ENCODE assay signal across 29 cellular contexts in the genomic region with DNA sequence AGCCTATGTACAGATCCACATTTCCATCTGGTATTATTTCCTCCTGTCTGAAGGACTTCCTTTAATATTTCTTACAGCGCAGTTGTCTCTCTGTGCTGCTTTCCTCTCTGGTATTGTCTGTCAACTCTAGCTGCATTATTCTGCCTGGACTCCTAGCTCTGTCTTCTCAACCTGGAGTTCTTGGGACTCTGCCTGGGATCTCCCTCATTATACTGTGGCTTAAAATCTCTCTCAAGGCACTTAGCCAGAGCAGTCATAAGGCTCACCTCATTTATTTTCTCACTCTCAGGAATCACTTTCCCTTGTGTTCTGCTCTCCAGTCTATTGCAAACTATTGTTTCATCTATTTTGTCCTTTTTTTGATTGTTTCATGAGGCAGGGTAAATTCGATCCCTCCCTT.
"Had no signal": no experiment of that assay in that cellular context is flagged by ENCODE, and none has a peak within 500 bp of the region (broad histone marks: within the 10 kb centered on the region; RNA-seq: fewer than 3 reads in every experiment).

No MANE protein-coding gene starts in this region.

- H3K4me3 ChIP-seq: ascending aorta, body of pancreas, breast epithelium, PC-9 had no signal

- ATAC-seq: activated CD4-positive, alpha-beta T cell treated with anti-CD3 and anti-CD28 coated beads for 36 hours; activated CD4-positive, CD25-positive, alpha-beta regulatory T cell treated with anti-CD3 and anti-CD28 coated beads, Interleukin-2, amount 50 U/mL, for 24 hours; activated CD8-positive, alpha-beta T cell treated with anti-CD3 and anti-CD28 coated beads, Interleukin-2, amount 10 ng/mL, durations not matched to agents 7 days and 5 days; body of pancreas; Right ventricle myocardium inferior; WTC11 had no signal

- DNase-seq: activated CD4-positive, alpha-beta T cell treated with anti-CD3 and anti-CD28 coated beads for 36 hours; activated CD4-positive, alpha-beta T cell treated with anti-CD3 and anti-CD28 coated beads, Interleukin-2, amount 10 ng/mL, durations not matched to agents 7 days and 5 days; activated CD4-positive, alpha-beta T cell treated with anti-CD3 and anti-CD28 coated beads, Interleukin-2, amount 50 U/mL, for 48 hours; activated CD8-positive, alpha-beta T cell treated with anti-CD3 and anti-CD28 coated beads, Interleukin-2, amount 10 ng/mL, durations not matched to agents 7 days and 5 days; activated gamma-delta T cell; activated naive CD4-positive, alpha-beta T cell treated with Interleukin-2 at 50 U/mL for 16 hours; activated naive CD8-positive, alpha-beta T cell treated with anti-CD3 and anti-CD28 coated beads, Interleukin-2, amount 10 ng/mL, durations not matched to agents 7 days and 5 days; activated T-cell treated with anti-CD3 and anti-CD28 coated beads, Interleukin-2, amount 50 U/mL, for 24 hours; amygdala; body of pancreas; MM.1S; MV-4-11; NCI-H1092; NCI-H1436 treated with DMSO at 0.1 percent for 48 hours; NCI-H1694 treated with DMSO at 0.1 percent for 48 hours; NCI-H2029; NCI-H2171 treated with DMSO at 0.1 percent for 48 hours; NCI-H2227 treated with DMSO at 0.1 percent for 48 hours; NCI-H524 treated with DMSO at 0.1 percent for 48 hours; PC-9; SIG-M5; SW 1271; T-helper 1 cell; T1000 had no signal
